ENCODE assay signal across 1 cellular context in the genomic region with DNA sequence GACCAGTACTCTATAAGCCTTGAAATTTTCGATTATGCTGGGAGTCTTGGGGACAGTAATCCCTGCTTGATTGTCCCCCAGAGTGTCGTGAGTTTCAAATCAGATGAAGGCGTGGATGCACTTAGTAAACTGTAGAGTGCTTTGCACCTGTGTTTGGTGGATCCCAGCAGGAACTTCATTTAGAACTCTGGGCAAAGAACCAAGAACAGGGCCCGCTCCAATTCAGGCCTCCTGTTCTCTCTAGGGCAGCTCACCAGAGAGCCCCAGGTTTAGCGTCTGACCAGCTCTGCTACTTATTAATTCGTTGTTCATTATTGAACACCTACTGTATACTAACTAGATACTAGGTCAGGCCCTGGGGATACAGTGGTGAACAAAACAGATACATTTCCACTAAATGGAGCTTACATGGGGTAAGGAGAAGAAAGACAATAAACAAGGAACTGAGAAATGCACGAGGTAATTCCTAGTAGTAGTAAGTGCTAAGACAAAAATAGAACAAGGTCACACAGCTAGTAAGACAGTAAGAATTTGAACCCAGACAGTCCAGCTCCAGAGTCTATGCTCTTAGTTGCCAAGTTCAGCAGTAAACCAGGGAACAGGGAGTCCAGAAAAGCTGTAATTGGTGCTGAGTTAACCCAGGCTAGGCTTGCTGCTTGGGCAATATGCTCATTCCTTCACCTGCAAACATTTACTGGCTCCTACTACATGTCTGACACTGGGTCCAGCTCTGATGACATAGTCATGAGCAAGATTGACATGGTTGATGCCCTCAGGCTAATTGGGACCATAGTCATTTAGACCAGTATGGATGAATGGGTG.
TF ChIP-seq lines count a peak whose summit lies in the region.

No MANE protein-coding gene starts in this region.

TF ChIP-seq in WTC11, 78 proteins besides CTCF, POLR2A, EP300 and RAD21 (continued from another document):
- TF ChIP-seq, protein P1, sequence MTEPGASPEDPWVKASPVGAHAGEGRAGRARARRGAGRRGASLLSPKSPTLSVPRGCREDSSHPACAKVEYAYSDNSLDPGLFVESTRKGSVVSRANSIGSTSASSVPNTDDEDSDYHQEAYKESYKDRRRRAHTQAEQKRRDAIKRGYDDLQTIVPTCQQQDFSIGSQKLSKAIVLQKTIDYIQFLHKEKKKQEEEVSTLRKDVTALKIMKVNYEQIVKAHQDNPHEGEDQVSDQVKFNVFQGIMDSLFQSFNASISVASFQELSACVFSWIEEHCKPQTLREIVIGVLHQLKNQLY (CRISPR knock-in tag; IDR thresholded peaks at IDR 0.05) = no peak
- TF ChIP-seq, protein P2, sequence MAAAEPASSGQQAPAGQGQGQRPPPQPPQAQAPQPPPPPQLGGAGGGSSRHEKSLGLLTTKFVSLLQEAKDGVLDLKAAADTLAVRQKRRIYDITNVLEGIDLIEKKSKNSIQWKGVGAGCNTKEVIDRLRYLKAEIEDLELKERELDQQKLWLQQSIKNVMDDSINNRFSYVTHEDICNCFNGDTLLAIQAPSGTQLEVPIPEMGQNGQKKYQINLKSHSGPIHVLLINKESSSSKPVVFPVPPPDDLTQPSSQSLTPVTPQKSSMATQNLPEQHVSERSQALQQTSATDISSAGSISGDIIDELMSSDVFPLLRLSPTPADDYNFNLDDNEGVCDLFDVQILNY (CRISPR knock-in tag; IDR thresholded peaks at IDR 0.05) = no peak
- no peak for TF ChIP-seq GABPB1 (CRISPR knock-in tag; IDR thresholded peaks at IDR 0.05)
- TF ChIP-seq ZNF423 (CRISPR knock-in tag; IDR thresholded peaks at IDR 0.05) = no peak
- TF ChIP-seq HMGA2 (CRISPR knock-in tag; IDR thresholded peaks at IDR 0.05) = no peak
- TF ChIP-seq PRRX2 (CRISPR knock-in tag; IDR thresholded peaks at IDR 0.05) = no peak
- TF ChIP-seq, protein P3, sequence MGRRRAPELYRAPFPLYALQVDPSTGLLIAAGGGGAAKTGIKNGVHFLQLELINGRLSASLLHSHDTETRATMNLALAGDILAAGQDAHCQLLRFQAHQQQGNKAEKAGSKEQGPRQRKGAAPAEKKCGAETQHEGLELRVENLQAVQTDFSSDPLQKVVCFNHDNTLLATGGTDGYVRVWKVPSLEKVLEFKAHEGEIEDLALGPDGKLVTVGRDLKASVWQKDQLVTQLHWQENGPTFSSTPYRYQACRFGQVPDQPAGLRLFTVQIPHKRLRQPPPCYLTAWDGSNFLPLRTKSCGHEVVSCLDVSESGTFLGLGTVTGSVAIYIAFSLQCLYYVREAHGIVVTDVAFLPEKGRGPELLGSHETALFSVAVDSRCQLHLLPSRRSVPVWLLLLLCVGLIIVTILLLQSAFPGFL (CRISPR knock-in tag; IDR thresholded peaks at IDR 0.05; ENCODE audit: borderline replicate concordance) = no peak
- TF ChIP-seq, protein P4, sequence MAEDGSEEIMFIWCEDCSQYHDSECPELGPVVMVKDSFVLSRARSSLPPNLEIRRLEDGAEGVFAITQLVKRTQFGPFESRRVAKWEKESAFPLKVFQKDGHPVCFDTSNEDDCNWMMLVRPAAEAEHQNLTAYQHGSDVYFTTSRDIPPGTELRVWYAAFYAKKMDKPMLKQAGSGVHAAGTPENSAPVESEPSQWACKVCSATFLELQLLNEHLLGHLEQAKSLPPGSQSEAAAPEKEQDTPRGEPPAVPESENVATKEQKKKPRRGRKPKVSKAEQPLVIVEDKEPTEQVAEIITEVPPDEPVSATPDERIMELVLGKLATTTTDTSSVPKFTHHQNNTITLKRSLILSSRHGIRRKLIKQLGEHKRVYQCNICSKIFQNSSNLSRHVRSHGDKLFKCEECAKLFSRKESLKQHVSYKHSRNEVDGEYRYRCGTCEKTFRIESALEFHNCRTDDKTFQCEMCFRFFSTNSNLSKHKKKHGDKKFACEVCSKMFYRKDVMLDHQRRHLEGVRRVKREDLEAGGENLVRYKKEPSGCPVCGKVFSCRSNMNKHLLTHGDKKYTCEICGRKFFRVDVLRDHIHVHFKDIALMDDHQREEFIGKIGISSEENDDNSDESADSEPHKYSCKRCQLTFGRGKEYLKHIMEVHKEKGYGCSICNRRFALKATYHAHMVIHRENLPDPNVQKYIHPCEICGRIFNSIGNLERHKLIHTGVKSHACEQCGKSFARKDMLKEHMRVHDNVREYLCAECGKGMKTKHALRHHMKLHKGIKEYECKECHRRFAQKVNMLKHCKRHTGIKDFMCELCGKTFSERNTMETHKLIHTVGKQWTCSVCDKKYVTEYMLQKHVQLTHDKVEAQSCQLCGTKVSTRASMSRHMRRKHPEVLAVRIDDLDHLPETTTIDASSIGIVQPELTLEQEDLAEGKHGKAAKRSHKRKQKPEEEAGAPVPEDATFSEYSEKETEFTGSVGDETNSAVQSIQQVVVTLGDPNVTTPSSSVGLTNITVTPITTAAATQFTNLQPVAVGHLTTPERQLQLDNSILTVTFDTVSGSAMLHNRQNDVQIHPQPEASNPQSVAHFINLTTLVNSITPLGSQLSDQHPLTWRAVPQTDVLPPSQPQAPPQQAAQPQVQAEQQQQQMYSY (CRISPR knock-in tag; IDR thresholded peaks at IDR 0.05) = no peak
